In genomic region chr13:98350746-98351330, GRCh38 we compare ENCODE assay signal across 1 cellular context.
TF ChIP-seq lines count a peak whose summit lies in the region.

No MANE protein-coding gene starts in this region.

TF ChIP-seq in GM23338, 12 proteins besides CTCF, POLR2A, EP300 and RAD21 (continued from another document):
- TF ChIP-seq ZNF462 (CRISPR knock-in tag; IDR thresholded peaks at IDR 0.05) = no peak
- TF ChIP-seq, protein P1, sequence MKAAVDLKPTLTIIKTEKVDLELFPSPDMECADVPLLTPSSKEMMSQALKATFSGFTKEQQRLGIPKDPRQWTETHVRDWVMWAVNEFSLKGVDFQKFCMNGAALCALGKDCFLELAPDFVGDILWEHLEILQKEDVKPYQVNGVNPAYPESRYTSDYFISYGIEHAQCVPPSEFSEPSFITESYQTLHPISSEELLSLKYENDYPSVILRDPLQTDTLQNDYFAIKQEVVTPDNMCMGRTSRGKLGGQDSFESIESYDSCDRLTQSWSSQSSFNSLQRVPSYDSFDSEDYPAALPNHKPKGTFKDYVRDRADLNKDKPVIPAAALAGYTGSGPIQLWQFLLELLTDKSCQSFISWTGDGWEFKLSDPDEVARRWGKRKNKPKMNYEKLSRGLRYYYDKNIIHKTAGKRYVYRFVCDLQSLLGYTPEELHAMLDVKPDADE (IDR thresholded peaks at IDR 0.05) = no peak
- no peak for TF ChIP-seq STAT1 (IDR thresholded peaks at IDR 0.05; ENCODE audit: unreplicated experiment)
TF ChIP-seq in GM23338: peak in this region for 0.
